ENCODE assay signal across 8 cellular contexts in the genomic region with DNA sequence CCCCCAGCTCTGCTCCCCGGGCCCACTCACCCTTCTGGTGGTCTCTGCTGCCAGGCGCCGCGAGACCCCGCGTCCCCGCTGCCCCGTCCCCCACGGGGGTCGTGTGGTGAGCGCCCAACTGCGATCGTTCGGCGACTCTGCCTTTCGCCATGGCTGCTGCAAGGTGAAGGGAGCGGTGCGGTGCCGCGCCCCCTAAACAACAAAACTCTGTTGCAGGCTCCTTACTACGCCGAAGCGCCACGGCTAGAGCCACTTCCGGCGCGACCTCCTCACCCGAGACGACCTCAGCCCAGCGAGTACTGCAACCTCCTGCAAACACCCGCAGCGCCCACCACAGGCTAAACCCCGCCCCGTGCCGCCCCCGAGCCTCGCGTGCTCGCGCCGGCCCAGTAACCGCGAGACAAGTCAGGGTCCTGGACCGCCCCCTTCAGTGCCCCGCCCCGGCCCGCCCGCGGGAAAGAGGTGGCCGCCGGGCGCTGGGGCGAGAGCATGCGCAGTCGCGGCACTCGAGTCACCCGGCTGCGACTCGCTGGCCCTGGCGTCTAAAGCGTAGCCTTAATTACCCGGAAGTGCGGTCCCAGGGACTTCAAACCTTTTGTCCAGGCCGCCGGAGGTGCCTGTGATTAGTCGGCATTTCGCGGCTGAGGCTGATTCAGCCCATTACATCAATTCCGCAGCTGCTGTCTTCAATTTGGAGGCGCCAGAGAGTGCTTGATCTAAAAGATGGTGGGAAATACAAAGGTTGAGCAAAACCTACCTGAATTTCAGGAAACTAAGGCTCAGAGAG. TPM values are rescaled to one million over a fixed set of nuclear protein-coding genes. Genes with fewer than 3 reads are reported as not detected.
DNase-seq lines count a peak whose midpoint lies in the region; ATAC-seq, FAIRE-seq and TF ChIP-seq lines count a peak whose summit lies in the region.

A gene with protein sequence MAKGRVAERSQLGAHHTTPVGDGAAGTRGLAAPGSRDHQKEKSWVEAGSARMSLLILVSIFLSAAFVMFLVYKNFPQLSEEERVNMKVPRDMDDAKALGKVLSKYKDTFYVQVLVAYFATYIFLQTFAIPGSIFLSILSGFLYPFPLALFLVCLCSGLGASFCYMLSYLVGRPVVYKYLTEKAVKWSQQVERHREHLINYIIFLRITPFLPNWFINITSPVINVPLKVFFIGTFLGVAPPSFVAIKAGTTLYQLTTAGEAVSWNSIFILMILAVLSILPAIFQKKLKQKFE (minus strand): TSS at position 303 of the 787 bp plus-strand sequence. CDS start 152 bp downstream, at position 151.

- H3K27me3 ChIP-seq in adrenal gland (no peaks in the 10 kb centered on the region), heart right ventricle (peaks cover 0 to 6% (median 0%) of the 10 kb centered on the region in 7 donors), upper lobe of right lung (no peaks in the 10 kb centered on the region)

- H3K4me3 ChIP-seq in adrenal gland (peak within 1 kb of the TSS; percentile 42 to 99 (median 98)), heart right ventricle (peak within 1 kb of the TSS; percentile 71 to 98 (median 88)), upper lobe of right lung (peak within 1 kb of the TSS; percentile 90)

- peaks cover 37 to 46% (median 40%) of the 10 kb centered on the region in 3 donors for H3K4me1 Mint-ChIP-seq in T-cell

- peak; percentile 93 for TF ChIP-seq POLR2A in GM12891 (IDR thresholded peaks at IDR 0.05; ENCODE audit: low read depth, low read length)
- peak; percentile 53 to 80 for TF ChIP-seq POLR2A in adrenal gland (IDR thresholded peaks at IDR 0.05)

- FAIRE-seq in GM12891 (lab: Jason Lieb, UNC), result peak; percentile 90

- peaks cover 10% of the 10 kb centered on the region for H3K36me3 Mint-ChIP-seq in T-cell

- WGBS in adrenal gland, 4 donors, result 0 to 1% (median 0%) methylated on average over 1 to 71 of the region's 71 CpGs
- 1% methylated on average over 71 of the region's 71 CpGs for WGBS in heart right ventricle, 2 donors

- peak in 1 of 6 experiments; percentile 3 for TF ChIP-seq CTCF in adrenal gland (IDR thresholded peaks at IDR 0.05)
- TF ChIP-seq CTCF in heart right ventricle (IDR thresholded peaks at IDR 0.05), result peak in 6 of 9 donors; percentile 10 to 43 (median 24)
- TF ChIP-seq CTCF in upper lobe of right lung (IDR thresholded peaks at IDR 0.05), result peak; percentile 5

- H3K4me1 ChIP-seq in adrenal gland (replicated peaks in 1 of 2), result peaks cover 6 to 15% of the 10 kb centered on the region in 2 donors
- H3K4me1 ChIP-seq in heart right ventricle, result peaks cover 0 to 29% (median 15%) of the 10 kb centered on the region in 9 donors
- peaks cover 13% of the 10 kb centered on the region for H3K4me1 ChIP-seq in upper lobe of right lung

- intact Hi-C loops in adrenal gland (cut with DNase I), result no loop called here
- intact Hi-C loops in heart right ventricle (cut with DNase I), result loop anchor here in 8 of 10 donors (1.0 to 10.0 kb wide), 9 partner anchors 47 to 148 kb away; partner anchors contain the start of genes IPO7 (in 4 of the 8), DENND5A (in 1 of the 8) and ZNF143 (in 1 of the 8)
- intact Hi-C loops in posterior vena cava (cut with DNase I), result loop anchor here in 1 of 2 donors (10.0 kb wide), 1 partner anchor 70 kb away; the partner anchor contains the start of gene IPO7
- intact Hi-C loops in upper lobe of right lung (cut with DNase I), result no loop called here

- ATAC-seq in HG02840 (IDR thresholded peaks at IDR 0.05; ENCODE audit: low FRiP score, unreplicated experiment) (peak; percentile 97), T-cell (replicated peaks in 1 of 4) (peak; percentile 96 to 99 (median 96)), heart right ventricle (peak; percentile 99 to 100 (median 100)), upper lobe of right lung (peak; percentile 98)

- H3K4me3 Mint-ChIP-seq in T-cell, result peak within 1 kb of the TSS; percentile 94 to 100 (median 99)

- H3K27ac ChIP-seq in adrenal gland, result peak within 1 kb of the TSS; percentile 61 to 89 (median 72)
- peak within 1 kb of the TSS; percentile 49 to 94 (median 86) for H3K27ac ChIP-seq in heart right ventricle
- H3K27ac ChIP-seq in upper lobe of right lung, result peak within 1 kb of the TSS; percentile 88

- no peaks in the 10 kb centered on the region for H3K9me3 ChIP-seq in adrenal gland (replicated peaks in 1 of 3)
- no peaks in the 10 kb centered on the region for H3K9me3 ChIP-seq in heart right ventricle
- H3K9me3 ChIP-seq in upper lobe of right lung, result no peaks in the 10 kb centered on the region

- CTCF ChIA-PET in T-cell (lab: Charles Lee), result interaction anchor here (0.5 to 1.1 kb wide), 6 partner anchors 20 to 344 kb away, joined by 4 to 5 read pairs (median 4); no protein-coding TSS in a partner anchor

- H3K27me3 Mint-ChIP-seq in T-cell, result peaks cover 8 to 16% of the 10 kb centered on the region in 2 donors

- DNase-seq in GM12891 (ENCODE audit: insufficient read length, low spot score) (peak; percentile 96), NCI-H1436 treated with DMSO at 0.1 percent for 48 hours (lab: John Stamatoyannopoulos, UW) (peak; percentile 95), T-cell (peak; percentile 98 to 100 (median 100)), adrenal gland (peak; percentile 98 to 99 (median 98)), heart right ventricle (peak; percentile 98 to 99), posterior vena cava (ENCODE audit: low spot score) (peak; percentile 100), upper lobe of right lung (peak; percentile 100)

- H3K36me3 ChIP-seq in adrenal gland (replicated peaks in 1 of 2) (no peaks in the 10 kb centered on the region), heart right ventricle (no peaks in the 10 kb centered on the region), upper lobe of right lung (no peaks in the 10 kb centered on the region)

- POLR2A ChIA-PET in T-cell (lab: Charles Lee), result interaction anchor here (0.6 to 1.4 kb wide), 5 partner anchors 50 to 158 kb away, joined by 3 to 6 read pairs (median 3); partner anchors contain the start of gene DENND5A (in 1 of the 2)

- no peaks in the 10 kb centered on the region for H3K9me3 Mint-ChIP-seq in T-cell

- H3K27ac Mint-ChIP-seq in T-cell, result peak within 1 kb of the TSS; percentile 99

TF ChIP-seq in GM12891, 5 proteins besides CTCF, POLR2A, EP300 and RAD21:
- TF ChIP-seq SPI1 (IDR thresholded peaks at IDR 0.05; ENCODE audit: low read depth, low read length), result peak; percentile 50
- peak; percentile 92; the same call in 1 of the 2 replicates for TF ChIP-seq TAF1 (IDR thresholded peaks at IDR 0.05; ENCODE audit: low read depth, low read length)
- peak; percentile 86 for TF ChIP-seq POLR2AphosphoS5 (IDR thresholded peaks at IDR 0.05; ENCODE audit: low read depth, low read length)
- peak; percentile 53; the same call in 1 of the 2 replicates for TF ChIP-seq POU2F2 (IDR thresholded peaks at IDR 0.05; ENCODE audit: low read depth, low read length)
- TF ChIP-seq PAX5 (IDR thresholded peaks at IDR 0.05; ENCODE audit: insufficient read depth, low read length, severe bottlenecking), result peak; percentile 76

RNA-seq across cellular contexts. Expression of the gene that starts here (rescaled TPM):
- 8.0 TPM for polyA plus RNA-seq in GM12891 (2012; ENCODE audit: low read depth, missing spikeins)
- total RNA-seq in T-cell (10 to 100 TPM; 29.0 to 55.6 (median 42.7) TPM), adrenal gland (10 to 100 TPM; 21.5 to 43.3 (median 30.0) TPM), heart right ventricle (10 to 100 TPM; 17.2 to 25.1 (median 20.8) TPM), posterior vena cava (10 to 100 TPM; 16.8 to 18.0 TPM), upper lobe of right lung (71.6 TPM)
- polyA plus RNA-seq in adrenal gland (10 to 100 TPM; 17.6 to 22.8 (median 22.2) TPM), heart right ventricle (10 to 100 TPM; 11.6 to 19.6 TPM)

Comparison
In these comparisons a context has a peak if more than half of its experiments do, and no peak if none do; other contexts are left out.
1. Peak in every context shown above with its lines: DNase-seq, ATAC-seq, H3K4me3 ChIP-seq and H3K27ac ChIP-seq.
2. intact Hi-C loops: an anchor here in heart right ventricle (1.0 to 10.0 kb wide); none called in adrenal gland and upper lobe of right lung.